In genomic region chrX:106144755-106145639, GRCh38 we compare ENCODE assay signal across 21 cellular contexts. TPM values are rescaled to one million over a fixed set of nuclear protein-coding genes. Genes with fewer than 3 reads are reported as not detected.
DNase-seq lines count a peak whose midpoint lies in the region; ATAC-seq, FAIRE-seq and TF ChIP-seq lines count a peak whose summit lies in the region.
"Had no signal": no experiment of that assay in that cellular context is flagged by ENCODE, and none has a peak within 500 bp of the region (broad histone marks: within the 10 kb centered on the region; RNA-seq: fewer than 3 reads in every experiment).

No MANE protein-coding gene starts in this region.

- no peak overlapping the region for H4K5ac ChIP-seq in H9 (ENCODE audit: insufficient read length, low read depth, low read length)

- H3K14ac ChIP-seq in H9 (ENCODE audit: insufficient read depth, low read length), result no peak overlapping the region

- no peak overlapping the region for H3K4me3 Mint-ChIP-seq in H9

- peaks cover 72 to 87% of the 10 kb centered on the region in 2 experiments for H3K9me3 Mint-ChIP-seq in H9

- no peak overlapping the region for H2BK20ac ChIP-seq in H9 (ENCODE audit: low read depth, low read length, poor library complexity, severe bottlenecking)

- no peak overlapping the region for H3K9ac ChIP-seq in H9 (ENCODE audit: extremely low read depth, insufficient read length, low read length)
- H3K9ac ChIP-seq: BLaER1 treated with 17β-estradiol and CSF1 and Interleukin-3, amounts not matched to agents 10 nM and 100 nM had no signal

- intact Hi-C loops in adrenal gland (cut with DNase I), result no loop called here
- intact Hi-C loops in heart left ventricle (cut with DNase I), result no loop called here

- H3K4me3 ChIP-seq in adrenal gland (no peak overlapping the region), heart left ventricle (no peak overlapping the region)
- H3K4me3 ChIP-seq: A549; BLaER1 treated with 17β-estradiol and CSF1 and Interleukin-3, amounts not matched to agents 10 nM and 100 nM had no signal

- H3K4ac ChIP-seq in H9 (ENCODE audit: low read depth, low read length), result no peak overlapping the region

- H3K4me2 ChIP-seq in H9 (ENCODE audit: insufficient read depth, insufficient read length, low read length), result no peak overlapping the region
- H3K4me2 ChIP-seq: A549; BLaER1 treated with 17β-estradiol and CSF1 and Interleukin-3, amounts not matched to agents 10 nM and 100 nM had no signal

- no peak overlapping the region for H3K27ac Mint-ChIP-seq in H9

- no peak for TF ChIP-seq CTCF in adrenal gland (IDR thresholded peaks at IDR 0.05)
- TF ChIP-seq CTCF in heart left ventricle (IDR thresholded peaks at IDR 0.05), result no peak
- TF ChIP-seq CTCF in H9 (conservative IDR thresholded peaks at IDR 0.05), result no peak

- no peak overlapping the region for H2BK12ac ChIP-seq in H9 (ENCODE audit: insufficient read length, low read depth, low read length)

- H3K23me2 ChIP-seq in H9 (ENCODE audit: insufficient read length, low read depth, low read length, poor library complexity, severe bottlenecking), result no peaks in the 10 kb centered on the region

- H3K56ac ChIP-seq in H9 (ENCODE audit: insufficient read length, low read depth, low read length), result no peak overlapping the region

- no peak overlapping the region for H4K8ac ChIP-seq in H9 (replicated peaks; ENCODE audit: insufficient read length, low read depth, low read length)

- no peak overlapping the region for H2BK120ac ChIP-seq in H9 (ENCODE audit: low read depth, low read length, poor library complexity, severe bottlenecking)

- H4K20me1 ChIP-seq in H9 (ENCODE audit: control insufficient read depth, insufficient read depth, insufficient read length), result no peaks in the 10 kb centered on the region
- H4K20me1 ChIP-seq: BLaER1 treated with 17β-estradiol and CSF1 and Interleukin-3, amounts not matched to agents 10 nM and 100 nM had no signal

- H3K27me3 ChIP-seq in adrenal gland (peaks cover 11% of the 10 kb centered on the region), heart left ventricle (no peaks in the 10 kb centered on the region), H9 (ENCODE audit: insufficient read depth, low read length) (no peaks in the 10 kb centered on the region)

- no peak overlapping the region for H2BK15ac ChIP-seq in H9 (ENCODE audit: low read depth, low read length)

- H2AFZ ChIP-seq in H9 (ENCODE audit: low read length), result no peak overlapping the region

- no peaks in the 10 kb centered on the region for H3K79me1 ChIP-seq in H9 (ENCODE audit: insufficient read depth, low read depth, low read length, poor library complexity, severe bottlenecking)

- H2BK5ac ChIP-seq in H9 (ENCODE audit: insufficient read length, low read length), result no peak overlapping the region

- WGBS in adrenal gland, 4 donors, result 35 to 69% (median 53%) methylated on average over 5 of the region's 5 CpGs
- 20 to 49% (median 40%) methylated on average over 5 of the region's 5 CpGs for WGBS in heart left ventricle, 4 donors
- no CpG with 5 or more reads among the region's 5 CpGs for whole genome bisulfite sequencing in H9 (ENCODE audit: extremely low coverage, insufficient read length, low lambda C conversion rate)

- H3K27me3 Mint-ChIP-seq in H9 (ENCODE audit: low read depth), result peaks cover 7% of the 10 kb centered on the region

- no peak for TF ChIP-seq POLR2A in adrenal gland (IDR thresholded peaks at IDR 0.05)
- no peak for TF ChIP-seq POLR2A in heart left ventricle (IDR thresholded peaks at IDR 0.05)

- H3K36me3 ChIP-seq in adrenal gland (replicated peaks in 1 of 2) (no peaks in the 10 kb centered on the region), heart left ventricle (no peaks in the 10 kb centered on the region)
- H3K36me3 ChIP-seq: BLaER1 treated with 17β-estradiol and CSF1 and Interleukin-3, amounts not matched to agents 10 nM and 100 nM had no signal

- H3K79me2 ChIP-seq in H9 (ENCODE audit: insufficient read depth, low read length), result no peaks in the 10 kb centered on the region

- H3K27ac ChIP-seq in adrenal gland, result no peak overlapping the region
- peak overlapping the region in 5 of 12 donors; percentile 4 to 48 (median 29) for H3K27ac ChIP-seq in heart left ventricle
- H3K27ac ChIP-seq in H9 (ENCODE audit: insufficient read length, low read depth, low read length), result no peak overlapping the region
- H3K27ac ChIP-seq: A549; BLaER1 treated with 17β-estradiol and CSF1 and Interleukin-3, amounts not matched to agents 10 nM and 100 nM had no signal

- no peak overlapping the region for H3K18ac ChIP-seq in H9 (ENCODE audit: insufficient read length, low read depth, low read length)

- peak; percentile 26 for FAIRE-seq in GM18507 (lab: Jason Lieb, UNC)
- FAIRE-seq: G401.6, H1 had no signal

- H3K4me1 ChIP-seq in adrenal gland (replicated peaks in 1 of 2) (no peaks in the 10 kb centered on the region), heart left ventricle (no peaks in the 10 kb centered on the region), H9 (ENCODE audit: insufficient read depth, low read length) (no peaks in the 10 kb centered on the region)
- H3K4me1 ChIP-seq: A549 had no signal

- peaks cover 4 to 29% (median 4%) of the 10 kb centered on the region in 3 experiments; a peak in 4 of 7 replicates for H3K36me3 Mint-ChIP-seq in H9 (ENCODE audit: insufficient read depth in 1 of 3, low read depth in 3 of 3)

- ATAC-seq in heart left ventricle (peak; percentile 81 to 94 (median 88)), left lobe of liver (peak; percentile 80), GM18907 (IDR thresholded peaks at IDR 0.05; ENCODE audit: unreplicated experiment) (no peak)
- ATAC-seq: A549 had no signal

- DNase-seq in GM18507 (ENCODE audit: extremely low spot score, insufficient read length, low read depth), result no peak
- peak; percentile 18 to 63 (median 52) for DNase-seq in adrenal gland
- peak in 4 of 5 donors; percentile 30 to 57 (median 46) for DNase-seq in heart left ventricle
- peak; percentile 70 for DNase-seq in left lobe of liver (ENCODE audit: low spot score)
- DNase-seq in activated CD4-positive, alpha-beta T cell treated with anti-CD3 and anti-CD28 coated beads for 48 hours, result no peak
- no peak for DNase-seq in NOMO-1 treated with DMSO at 0.1 percent for 48 hours (lab: John Stamatoyannopoulos, UW; ENCODE audit: unreplicated experiment)
- DNase-seq in H9, result no peak
- DNase-seq: DND-41, Karpas-422, MM.1S, NCI-H1092 treated with DMSO at 0.1 percent for 48 hours, NCI-H1694, NCI-H345, NCI-H526 treated with DMSO at 0.1 percent for 48 hours had no signal

- H4K91ac ChIP-seq in H9 (ENCODE audit: insufficient read length, low read depth, low read length), result no peak overlapping the region

- no peaks in the 10 kb centered on the region for H3K9me3 ChIP-seq in adrenal gland (replicated peaks in 1 of 3)
- H3K9me3 ChIP-seq in heart left ventricle, result peaks cover 0 to 5% (median 0%) of the 10 kb centered on the region in 12 donors
- H3K9me3 ChIP-seq in H9 (ENCODE audit: control insufficient read depth, low read depth, low read length), result peaks cover 6% of the 10 kb centered on the region
- H3K9me3 ChIP-seq: A549 had no signal

- no peak overlapping the region for H3K23ac ChIP-seq in H9 (ENCODE audit: insufficient read length, low read depth, low read length)

- H2AK5ac ChIP-seq in H9 (ENCODE audit: insufficient read length, low read length), result no peak overlapping the region

- H3K4me1 Mint-ChIP-seq in H9, result no peaks in the 10 kb centered on the region

- H3T11ph ChIP-seq in H9 (ENCODE audit: low read length), result no peak overlapping the region

RNA-seq across cellular contexts. Expression of gene PWWP3B, which starts 23.1 kb away (rescaled TPM):
- total RNA-seq in adrenal gland, result 10 to 100 TPM in 2 of 8 donors, 1 to 10 TPM in 6; 1.3 to 21.6 (median 5.8) TPM
- 10 to 100 TPM in 1 of 3 donors, 1 to 10 TPM in 2; 2.0 to 11.3 (median 8.7) TPM for polyA plus RNA-seq in adrenal gland
- 10 to 100 TPM in 5 of 9 donors, 1 to 10 TPM in 4; 5.4 to 14.7 (median 10.3) TPM for total RNA-seq in heart left ventricle
- 1 to 10 TPM; 1.9 to 2.0 TPM for polyA plus RNA-seq in heart left ventricle
- total RNA-seq in left lobe of liver, result 1.2 TPM
- total RNA-seq in H9 (2021), result 0.13 and 0.26 TPM in 2 replicates
- total RNA-seq: OCI-LY7, RPMI7951 had no signal
- polyA plus RNA-seq: A549 had no signal

Comparison
In these comparisons a context has a peak if more than half of its experiments do, and no peak if none do; other contexts are left out.
1. DNase-seq: peak in adrenal gland (7 of 7), heart left ventricle (4 of 5) and left lobe of liver (single experiment); none in GM18507 (single experiment), activated CD4-positive, alpha-beta T cell treated with anti-CD3 and anti-CD28 coated beads for 48 hours (single experiment), NOMO-1 treated with DMSO at 0.1 percent for 48 hours (single experiment) and H9 (single experiment).